In genomic region chr3:38136807-38137614, GRCh38 we compare ENCODE assay signal across 8 cellular contexts. TPM values are rescaled to one million over a fixed set of nuclear protein-coding genes. Genes with fewer than 3 reads are reported as not detected.
A peak's percentile ranks its signal among the peaks of the same experiment; 100 is the strongest.
DNase-seq lines count a peak whose midpoint lies in the region; ATAC-seq, FAIRE-seq and TF ChIP-seq lines count a peak whose summit lies in the region.

ACAA1 (minus strand) TSS chr3:38137127; CDS start chr3:38137035, 92 bp downstream.

- H4K91ac ChIP-seq in trophoblast cell (ENCODE audit: low read depth, low read length): peak within 1 kb of the TSS; percentile 97

- H3K4me3 Mint-ChIP-seq in T-cell: peak within 1 kb of the TSS; percentile 89 to 97 (median 96)

- ATAC-seq in HG02840 (IDR thresholded peaks at IDR 0.05; ENCODE audit: low FRiP score, unreplicated experiment): peak; percentile 86
- ATAC-seq in T-cell (replicated peaks in 1 of 4): peak; percentile 88 to 91 (median 90)

- H3K9ac ChIP-seq in trophoblast cell (ENCODE audit: low read length): peak within 1 kb of the TSS; percentile 91

- peaks cover 71 to 76% (median 76%) of the 10 kb centered on the region in 3 donors for H3K4me1 Mint-ChIP-seq in T-cell

- H2BK120ac ChIP-seq in trophoblast cell (ENCODE audit: insufficient read depth, low read length, poor library complexity): peak within 1 kb of the TSS; percentile 94

- 0 to 1% (median 0%) methylated on average over 57 to 62 of the region's 62 CpGs for WGBS in adipose tissue, 3 donors
- no CpG with 5 or more reads among the region's 62 CpGs for WGBS in trophoblast cell (ENCODE audit: extremely low coverage, insufficient coverage, insufficient read length)
- WGBS in transverse colon (ENCODE audit: low coverage in 1 of 2), 2 donors: 0 to 1% methylated on average over 5 to 61 of the region's 62 CpGs

- peak within 1 kb of the TSS; percentile 22 for H3K27ac ChIP-seq in adipose tissue (ENCODE audit: low read depth, low read length)
- H3K27ac ChIP-seq in cardiac muscle cell: peak within 1 kb of the TSS; percentile 82
- peak within 1 kb of the TSS; percentile 86 for H3K27ac ChIP-seq in trophoblast cell (ENCODE audit: low read depth, low read length)
- peak within 1 kb of the TSS; percentile 92 to 97 (median 95) for H3K27ac ChIP-seq in transverse colon

- CTCF ChIA-PET in T-cell (lab: Charles Lee): interaction anchor here (0.5 to 2.1 kb wide), 7 partner anchors 27 to 355 kb away, joined by 3 to 24 read pairs (median 4); partner anchors contain the start of genes OXSR1 (in 1 of the 2) and XYLB (in 1 of the 2)

- H3K18ac ChIP-seq in trophoblast cell (ENCODE audit: low read length): peak within 1 kb of the TSS; percentile 71

- peak within 1 kb of the TSS; percentile 80 for H3K4me3 ChIP-seq in cardiac muscle cell
- H3K4me3 ChIP-seq in trophoblast cell (ENCODE audit: low read depth, low read length): peak within 1 kb of the TSS; percentile 97
- H3K4me3 ChIP-seq in transverse colon: peak within 1 kb of the TSS; percentile 62 to 99 (median 89)

- peaks cover 33% of the 10 kb centered on the region for H3K79me1 ChIP-seq in trophoblast cell (ENCODE audit: low read length)

- H3K36me3 ChIP-seq in cardiac muscle cell (peaks cover 8% of the 10 kb centered on the region), trophoblast cell (ENCODE audit: control insufficient read depth in 1 of 2, insufficient read depth in 2 of 2, low read length in 2 of 2) (peaks cover 19 to 20% of the 10 kb centered on the region in 2 experiments), transverse colon (peaks cover 0 to 16% (median 3%) of the 10 kb centered on the region in 4 donors)

- H2AK5ac ChIP-seq in trophoblast cell (ENCODE audit: low read length): peak within 1 kb of the TSS; percentile 7

- POLR2A ChIA-PET in T-cell (lab: Charles Lee): interaction anchor here (1.0 to 2.7 kb wide), 3 partner anchors 27 to 98 kb away, joined by 3 to 22 read pairs (median 15); partner anchors contain the start of genes OXSR1 (in 2 of the 2) and DLEC1 (in 1 of the 2)

- in situ Hi-C loops in transverse colon (cut with MboI; ENCODE audit: low pct_ligation_motif_present in 1 of 4, low pct_unique_long_range_greater_than_20kb in 1 of 4, low sequenced_read_pairs in 3 of 4): loop anchor here in 2 of 4 donors (25.0 kb wide), 2 partner anchors 325 to 350 kb away; partner anchors contain the start of genes ACVR2B (in 1 of the 2) and EXOG (in 1 of the 2)

- H3K79me2 ChIP-seq in trophoblast cell (ENCODE audit: control insufficient read depth, insufficient read depth, low read length, poor library complexity): peaks cover 17% of the 10 kb centered on the region

- H3K23ac ChIP-seq in trophoblast cell (ENCODE audit: low read length): no peak within 1 kb of the TSS

- H3K4me1 ChIP-seq in cardiac muscle cell (ENCODE audit: low read depth): peaks cover 11% of the 10 kb centered on the region
- H3K4me1 ChIP-seq in trophoblast cell (ENCODE audit: control insufficient read depth in 1 of 2, insufficient read depth in 2 of 2, low read length in 2 of 2): peaks cover 39 to 50% of the 10 kb centered on the region in 2 experiments
- H3K4me1 ChIP-seq in transverse colon: peaks cover 35 to 61% (median 52%) of the 10 kb centered on the region in 4 donors

- H3K14ac ChIP-seq in trophoblast cell (ENCODE audit: low read length): peak within 1 kb of the TSS; percentile 96

- TF ChIP-seq EP300 in transverse colon (IDR thresholded peaks at IDR 0.05; ENCODE audit: low read depth): no peak

- peak within 1 kb of the TSS; percentile 73 for H3K4ac ChIP-seq in trophoblast cell (ENCODE audit: low read depth, low read length)

- peak within 1 kb of the TSS; percentile 80 for H3K4me2 ChIP-seq in trophoblast cell (ENCODE audit: low read length)

- TF ChIP-seq POLR2A in GM12891 (IDR thresholded peaks at IDR 0.05; ENCODE audit: low read depth, low read length): peak; percentile 59
- TF ChIP-seq POLR2A in transverse colon (IDR thresholded peaks at IDR 0.05): peak; percentile 97

- TF ChIP-seq CTCF in cardiac muscle cell (IDR thresholded peaks at IDR 0.05; ENCODE audit: low read depth, low read length) (no peak), transverse colon (IDR thresholded peaks at IDR 0.05) (no peak)

- peak within 1 kb of the TSS; percentile 1 for H2BK12ac ChIP-seq in trophoblast cell (ENCODE audit: low read length)

- peaks cover 18% of the 10 kb centered on the region for H3K36me3 Mint-ChIP-seq in T-cell

- H2AFZ ChIP-seq in trophoblast cell (ENCODE audit: insufficient read depth, low read length, poor library complexity): peak within 1 kb of the TSS; percentile 98

- H3K27me3 Mint-ChIP-seq in T-cell: no peaks in the 10 kb centered on the region

- H2BK5ac ChIP-seq in trophoblast cell (ENCODE audit: low read depth, low read length, poor library complexity): peak within 1 kb of the TSS; percentile 77

- intact Hi-C loops in transverse colon (cut with DNase I; ENCODE audit: low total_unique reads): no loop called here

- H3K27me3 ChIP-seq in cardiac muscle cell (peaks cover 9% of the 10 kb centered on the region), trophoblast cell (ENCODE audit: insufficient read depth, low read length) (no peaks in the 10 kb centered on the region), transverse colon (no peaks in the 10 kb centered on the region)

- H3K27ac Mint-ChIP-seq in T-cell: peak within 1 kb of the TSS; percentile 99 to 100

- no peaks in the 10 kb centered on the region for H3K9me3 Mint-ChIP-seq in T-cell

- H4K12ac ChIP-seq in trophoblast cell (ENCODE audit: low read depth, low read length): peak within 1 kb of the TSS; percentile 83

- H4K8ac ChIP-seq in trophoblast cell (ENCODE audit: low read depth, low read length): peak within 1 kb of the TSS; percentile 98

- no peaks in the 10 kb centered on the region for H3K9me3 ChIP-seq in cardiac muscle cell (ENCODE audit: low read depth)
- H3K9me3 ChIP-seq in trophoblast cell (ENCODE audit: insufficient read depth, low read depth, low read length): no peaks in the 10 kb centered on the region
- H3K9me3 ChIP-seq in transverse colon: no peaks in the 10 kb centered on the region

- peak; percentile 95 for DNase-seq in GM12891 (ENCODE audit: insufficient read length, low spot score)
- DNase-seq in NCI-H1436 treated with DMSO at 0.1 percent for 48 hours (lab: John Stamatoyannopoulos, UW): peak; percentile 56
- DNase-seq in T-cell: peak; percentile 90 to 98 (median 96)
- peak; percentile 99 to 100 for DNase-seq in cardiac muscle cell (ENCODE audit: low read depth in 1 of 2, low spot score in 1 of 2)
- peak; percentile 99 for DNase-seq in trophoblast cell
- peak; percentile 100 for DNase-seq in transverse colon

- peak; percentile 97 for FAIRE-seq in GM12891 (lab: Jason Lieb, UNC)

TF ChIP-seq in GM12891, 5 proteins besides CTCF, POLR2A, EP300 and RAD21:
- TF ChIP-seq TAF1 (IDR thresholded peaks at IDR 0.05; ENCODE audit: low read depth, low read length): peak; percentile 28; the same call in 1 of the 2 replicates
- TF ChIP-seq POLR2AphosphoS5 (IDR thresholded peaks at IDR 0.05; ENCODE audit: low read depth, low read length): peak; percentile 57
- no peak for TF ChIP-seq PAX5 (IDR thresholded peaks at IDR 0.05; ENCODE audit: insufficient read depth, low read length, severe bottlenecking)
- peak; percentile 25; the same call in 1 of the 2 replicates for TF ChIP-seq POU2F2 (IDR thresholded peaks at IDR 0.05; ENCODE audit: low read depth, low read length)
- peak; percentile 26; the same call in 1 of the 2 replicates for TF ChIP-seq SPI1 (IDR thresholded peaks at IDR 0.05; ENCODE audit: low read depth, low read length)

RNA-seq across cellular contexts. Expression of gene ACAA1, which starts in this region (rescaled TPM):
- polyA plus RNA-seq in GM12891 (2012; ENCODE audit: low read depth, missing spikeins): 50.4 TPM
- total RNA-seq in T-cell (10 to 100 TPM; 70.7 to 97.1 (median 90.8) TPM), cardiac muscle cell (62.8 and 63.1 TPM in 2 replicates), transverse colon (100 to 1,000 TPM; 123 to 278 (median 204) TPM)
- polyA plus RNA-seq in adipose tissue (10 to 100 TPM; 55.3 to 84.9 (median 67.1) TPM), cardiac muscle cell (87.9 and 104 TPM in 2 replicates)
- polyA plus RNA-seq in trophoblast cell (2013): 30.0 and 31.2 TPM in 2 replicates

Comparison
In these comparisons a context has a peak if more than half of its experiments do, and no peak if none do; other contexts are left out.
1. Peak in every context shown above with its lines: DNase-seq, ATAC-seq, H3K4me3 ChIP-seq and H3K27ac ChIP-seq.
2. H3K27ac ChIP-seq: peak in every context shown above with its lines; median percentile 95 in transverse colon; 86 in trophoblast cell; 82 in cardiac muscle cell; 22 in adipose tissue.